1 cellular context compared by ENCODE assay signal in the genomic region with DNA sequence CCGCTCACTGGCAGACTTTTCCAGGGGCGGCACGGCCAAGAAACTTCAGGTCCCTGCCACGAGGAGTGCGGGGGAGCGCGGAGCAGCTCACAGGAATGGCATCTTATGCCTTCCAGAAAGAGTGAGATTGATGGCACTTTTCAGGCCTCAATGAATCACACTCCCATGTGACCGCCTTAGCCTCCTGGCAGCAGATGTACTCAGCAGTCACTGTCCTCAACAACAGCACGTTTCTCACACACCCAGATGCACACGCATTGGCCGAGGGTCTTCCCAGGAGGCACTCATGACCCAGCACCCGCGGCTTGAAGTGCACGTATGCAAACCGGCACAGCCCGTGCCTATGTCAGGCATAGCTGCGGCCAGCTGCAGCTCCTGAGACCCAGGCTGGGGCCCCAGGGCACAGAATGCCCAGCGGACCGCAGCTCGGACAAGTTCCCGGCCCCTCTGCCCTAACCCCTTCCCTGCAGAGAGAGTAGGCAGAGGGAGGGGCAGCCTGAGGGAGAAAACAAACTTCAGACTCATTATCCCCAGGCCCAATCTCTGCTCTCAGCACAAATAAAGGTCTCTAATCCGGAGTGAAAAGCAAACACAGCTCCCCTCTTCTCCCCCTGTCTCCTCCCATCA.
TF ChIP-seq lines count a peak whose summit lies in the region.

No MANE protein-coding gene starts in this region.

TF ChIP-seq in GM23338, 12 proteins besides CTCF, POLR2A, EP300 and RAD21 (continued from another document):
- TF ChIP-seq ZNF462 (CRISPR knock-in tag; IDR thresholded peaks at IDR 0.05) (no peak), NANOG (IDR thresholded peaks at IDR 0.05; ENCODE audit: borderline replicate concordance) (no peak), CREB1 (CRISPR knock-in tag; IDR thresholded peaks at IDR 0.05; ENCODE audit: low read depth) (no peak), EZH2 (IDR thresholded peaks at IDR 0.05; ENCODE audit: low read depth, unreplicated experiment) (no peak), REST (IDR thresholded peaks at IDR 0.05; ENCODE audit: unreplicated experiment) (no peak)
